Comparison of ENCODE assay signal across 1 cellular context in the genomic region with DNA sequence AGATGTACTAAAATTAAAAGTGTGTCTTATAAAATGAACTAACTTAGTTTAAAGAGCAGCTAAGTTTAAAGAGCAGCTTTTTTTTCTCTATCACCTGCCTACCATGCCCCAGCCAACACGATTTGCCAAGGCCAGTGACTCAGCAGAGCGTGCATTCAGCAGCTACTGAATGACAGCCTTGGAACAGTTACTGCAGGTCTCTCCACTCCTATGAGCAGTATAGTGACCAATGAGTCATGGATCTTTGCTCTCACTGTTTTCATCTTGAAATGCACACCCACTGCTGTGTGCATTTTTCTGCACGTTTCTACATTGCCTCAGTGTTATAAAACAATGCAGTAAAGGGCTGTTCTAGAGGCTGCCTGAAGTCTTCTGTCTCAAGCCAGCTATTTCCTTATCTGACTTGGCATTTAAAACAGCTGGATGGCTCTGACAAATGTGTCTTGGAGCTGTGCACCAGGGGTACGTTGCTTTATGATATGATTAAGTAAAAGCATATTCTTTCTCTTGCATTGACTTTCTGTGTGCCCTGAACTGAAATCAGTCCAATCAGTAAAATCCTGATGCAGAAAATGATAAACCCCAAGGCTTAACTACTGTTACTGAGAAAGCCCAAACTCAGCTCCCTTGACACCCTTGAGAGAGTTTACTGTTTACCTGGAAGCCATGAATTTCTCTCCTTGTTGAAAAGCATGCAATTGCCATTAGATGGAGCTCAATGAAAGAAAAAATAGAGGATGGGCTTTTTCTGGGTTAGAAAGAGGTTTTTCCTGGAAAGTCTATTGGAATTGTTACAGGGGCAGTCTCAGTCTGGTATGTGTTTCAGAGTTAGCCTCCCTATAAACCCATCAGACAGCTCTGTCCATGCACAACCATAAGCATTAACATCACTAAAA.
TF ChIP-seq lines count a peak whose summit lies in the region.

No MANE protein-coding gene starts in this region.

TF ChIP-seq in HepG2, 621 proteins besides CTCF, POLR2A, EP300 and RAD21 (continued from another document and continues in another):
- TF ChIP-seq ZNF18 (CRISPR knock-in tag; IDR thresholded peaks at IDR 0.05; ENCODE audit: insufficient replicate concordance), result no peak
- no peak for TF ChIP-seq PAF1 (CRISPR knock-in tag; IDR thresholded peaks at IDR 0.05)
- no peak for TF ChIP-seq MIER3 (CRISPR knock-in tag; IDR thresholded peaks at IDR 0.05; ENCODE audit: borderline replicate concordance)
- TF ChIP-seq SMAD1 (CRISPR knock-in tag; IDR thresholded peaks at IDR 0.05; ENCODE audit: borderline replicate concordance, low read depth), result no peak
- 0 out of 2 replicates have a peak, but pooled peaks have one; percentile 19 for TF ChIP-seq BCL6 (CRISPR knock-in tag; IDR thresholded peaks at IDR 0.05)
- no peak for TF ChIP-seq ZNF609 (CRISPR knock-in tag; IDR thresholded peaks at IDR 0.05; ENCODE audit: borderline replicate concordance)
- TF ChIP-seq, protein P1, sequence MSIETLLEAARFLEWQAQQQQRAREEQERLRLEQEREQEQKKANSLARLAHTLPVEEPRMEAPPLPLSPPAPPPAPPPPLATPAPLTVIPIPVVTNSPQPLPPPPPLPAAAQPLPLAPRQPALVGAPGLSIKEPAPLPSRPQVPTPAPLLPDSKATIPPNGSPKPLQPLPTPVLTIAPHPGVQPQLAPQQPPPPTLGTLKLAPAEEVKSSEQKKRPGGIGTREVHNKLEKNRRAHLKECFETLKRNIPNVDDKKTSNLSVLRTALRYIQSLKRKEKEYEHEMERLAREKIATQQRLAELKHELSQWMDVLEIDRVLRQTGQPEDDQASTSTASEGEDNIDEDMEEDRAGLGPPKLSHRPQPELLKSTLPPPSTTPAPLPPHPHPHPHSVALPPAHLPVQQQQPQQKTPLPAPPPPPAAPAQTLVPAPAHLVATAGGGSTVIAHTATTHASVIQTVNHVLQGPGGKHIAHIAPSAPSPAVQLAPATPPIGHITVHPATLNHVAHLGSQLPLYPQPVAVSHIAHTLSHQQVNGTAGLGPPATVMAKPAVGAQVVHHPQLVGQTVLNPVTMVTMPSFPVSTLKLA (IDR thresholded peaks at IDR 0.05), result no peak
- TF ChIP-seq ZBTB43 (CRISPR knock-in tag; conservative IDR thresholded peaks at IDR 0.05), result 0 out of 2 replicates have a peak, but pooled peaks have one; percentile 17
- peak; percentile 50 for TF ChIP-seq SAP130 (CRISPR knock-in tag; IDR thresholded peaks at IDR 0.05; ENCODE audit: low read depth)
- no peak for TF ChIP-seq ZNF597 (CRISPR knock-in tag; IDR thresholded peaks at IDR 0.05)
- TF ChIP-seq ZNF282 (IDR thresholded peaks at IDR 0.05; ENCODE audit: partially characterized antibody), result no peak
- no peak for TF ChIP-seq SETDB1 (CRISPR knock-in tag; IDR thresholded peaks at IDR 0.05; ENCODE audit: borderline replicate concordance)
- TF ChIP-seq KDM5A (IDR thresholded peaks at IDR 0.05; ENCODE audit: borderline replicate concordance, low read length), result no peak
- TF ChIP-seq ZNF101 (CRISPR knock-in tag; IDR thresholded peaks at IDR 0.05; ENCODE audit: borderline replicate concordance, low read depth), result no peak
- TF ChIP-seq ERF (CRISPR knock-in tag; IDR thresholded peaks at IDR 0.05), result no peak
- TF ChIP-seq ZNF24 (IDR thresholded peaks at IDR 0.05), result no peak
- TF ChIP-seq, protein P2, sequence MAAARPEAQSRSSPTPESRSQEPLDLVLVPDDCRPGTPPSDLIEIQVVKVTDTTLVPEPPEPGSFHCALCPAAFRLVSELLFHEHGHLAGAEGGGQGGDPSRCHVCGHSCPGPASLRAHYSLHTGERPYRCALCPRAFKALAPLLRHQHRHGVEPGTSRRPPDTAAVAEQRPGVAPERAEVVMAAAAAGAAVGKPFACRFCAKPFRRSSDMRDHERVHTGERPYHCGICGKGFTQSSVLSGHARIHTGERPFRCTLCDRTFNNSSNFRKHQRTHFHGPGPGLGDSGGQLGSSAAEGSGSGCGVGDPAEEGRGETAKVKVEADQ (CRISPR knock-in tag; IDR thresholded peaks at IDR 0.05; ENCODE audit: borderline replicate concordance), result no peak
- no peak for TF ChIP-seq ELF3 (CRISPR knock-in tag; IDR thresholded peaks at IDR 0.05)
- TF ChIP-seq, protein P3, sequence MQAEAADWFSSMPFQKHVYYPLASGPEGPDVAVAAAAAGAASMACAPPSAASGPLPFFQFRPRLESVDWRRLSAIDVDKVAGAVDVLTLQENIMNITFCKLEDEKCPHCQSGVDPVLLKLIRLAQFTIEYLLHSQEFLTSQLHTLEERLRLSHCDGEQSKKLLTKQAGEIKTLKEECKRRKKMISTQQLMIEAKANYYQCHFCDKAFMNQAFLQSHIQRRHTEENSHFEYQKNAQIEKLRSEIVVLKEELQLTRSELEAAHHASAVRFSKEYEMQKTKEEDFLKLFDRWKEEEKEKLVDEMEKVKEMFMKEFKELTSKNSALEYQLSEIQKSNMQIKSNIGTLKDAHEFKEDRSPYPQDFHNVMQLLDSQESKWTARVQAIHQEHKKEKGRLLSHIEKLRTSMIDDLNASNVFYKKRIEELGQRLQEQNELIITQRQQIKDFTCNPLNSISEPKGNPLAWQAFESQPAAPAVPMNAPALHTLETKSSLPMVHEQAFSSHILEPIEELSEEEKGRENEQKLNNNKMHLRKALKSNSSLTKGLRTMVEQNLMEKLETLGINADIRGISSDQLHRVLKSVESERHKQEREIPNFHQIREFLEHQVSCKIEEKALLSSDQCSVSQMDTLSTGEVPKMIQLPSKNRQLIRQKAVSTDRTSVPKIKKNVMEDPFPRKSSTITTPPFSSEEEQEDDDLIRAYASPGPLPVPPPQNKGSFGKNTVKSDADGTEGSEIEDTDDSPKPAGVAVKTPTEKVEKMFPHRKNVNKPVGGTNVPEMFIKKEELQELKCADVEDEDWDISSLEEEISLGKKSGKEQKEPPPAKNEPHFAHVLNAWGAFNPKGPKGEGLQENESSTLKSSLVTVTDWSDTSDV (CRISPR knock-in tag; IDR thresholded peaks at IDR 0.05), result no peak
- TF ChIP-seq, protein P4, sequence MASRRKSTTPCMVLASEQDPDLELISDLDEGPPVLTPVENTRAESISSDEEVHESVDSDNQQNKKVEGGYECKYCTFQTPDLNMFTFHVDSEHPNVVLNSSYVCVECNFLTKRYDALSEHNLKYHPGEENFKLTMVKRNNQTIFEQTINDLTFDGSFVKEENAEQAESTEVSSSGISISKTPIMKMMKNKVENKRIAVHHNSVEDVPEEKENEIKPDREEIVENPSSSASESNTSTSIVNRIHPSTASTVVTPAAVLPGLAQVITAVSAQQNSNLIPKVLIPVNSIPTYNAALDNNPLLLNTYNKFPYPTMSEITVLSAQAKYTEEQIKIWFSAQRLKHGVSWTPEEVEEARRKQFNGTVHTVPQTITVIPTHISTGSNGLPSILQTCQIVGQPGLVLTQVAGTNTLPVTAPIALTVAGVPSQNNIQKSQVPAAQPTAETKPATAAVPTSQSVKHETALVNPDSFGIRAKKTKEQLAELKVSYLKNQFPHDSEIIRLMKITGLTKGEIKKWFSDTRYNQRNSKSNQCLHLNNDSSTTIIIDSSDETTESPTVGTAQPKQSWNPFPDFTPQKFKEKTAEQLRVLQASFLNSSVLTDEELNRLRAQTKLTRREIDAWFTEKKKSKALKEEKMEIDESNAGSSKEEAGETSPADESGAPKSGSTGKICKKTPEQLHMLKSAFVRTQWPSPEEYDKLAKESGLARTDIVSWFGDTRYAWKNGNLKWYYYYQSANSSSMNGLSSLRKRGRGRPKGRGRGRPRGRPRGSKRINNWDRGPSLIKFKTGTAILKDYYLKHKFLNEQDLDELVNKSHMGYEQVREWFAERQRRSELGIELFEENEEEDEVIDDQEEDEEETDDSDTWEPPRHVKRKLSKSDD (CRISPR knock-in tag; IDR thresholded peaks at IDR 0.05; ENCODE audit: low read depth), result no peak
- peak; percentile 21; the same call in 1 of the 2 replicates for TF ChIP-seq ZNF362 (CRISPR knock-in tag; IDR thresholded peaks at IDR 0.05; ENCODE audit: borderline replicate concordance)
- TF ChIP-seq HMG20A (CRISPR knock-in tag; IDR thresholded peaks at IDR 0.05; ENCODE audit: borderline replicate concordance), result 0 out of 2 replicates have a peak, but pooled peaks have one; percentile 15
- TF ChIP-seq ZNF317 (CRISPR knock-in tag; IDR thresholded peaks at IDR 0.05), result no peak
- TF ChIP-seq, protein P5, sequence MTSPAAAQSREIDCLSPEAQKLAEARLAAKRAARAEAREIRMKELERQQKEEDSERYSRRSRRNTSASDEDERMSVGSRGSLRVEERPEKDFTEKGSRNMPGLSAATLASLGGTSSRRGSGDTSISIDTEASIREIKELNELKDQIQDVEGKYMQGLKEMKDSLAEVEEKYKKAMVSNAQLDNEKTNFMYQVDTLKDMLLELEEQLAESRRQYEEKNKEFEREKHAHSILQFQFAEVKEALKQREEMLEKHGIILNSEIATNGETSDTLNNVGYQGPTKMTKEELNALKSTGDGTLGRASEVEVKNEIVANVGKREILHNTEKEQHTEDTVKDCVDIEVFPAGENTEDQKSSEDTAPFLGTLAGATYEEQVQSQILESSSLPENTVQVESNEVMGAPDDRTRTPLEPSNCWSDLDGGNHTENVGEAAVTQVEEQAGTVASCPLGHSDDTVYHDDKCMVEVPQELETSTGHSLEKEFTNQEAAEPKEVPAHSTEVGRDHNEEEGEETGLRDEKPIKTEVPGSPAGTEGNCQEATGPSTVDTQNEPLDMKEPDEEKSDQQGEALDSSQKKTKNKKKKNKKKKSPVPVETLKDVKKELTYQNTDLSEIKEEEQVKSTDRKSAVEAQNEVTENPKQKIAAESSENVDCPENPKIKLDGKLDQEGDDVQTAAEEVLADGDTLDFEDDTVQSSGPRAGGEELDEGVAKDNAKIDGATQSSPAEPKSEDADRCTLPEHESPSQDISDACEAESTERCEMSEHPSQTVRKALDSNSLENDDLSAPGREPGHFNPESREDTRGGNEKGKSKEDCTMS (CRISPR knock-in tag; conservative IDR thresholded peaks at IDR 0.05), result no peak
